In genomic region chr9:79465171-79465570, GRCh38 we compare ENCODE assay signal across 17 cellular contexts.
DNase-seq lines count a peak whose midpoint lies in the region; TF ChIP-seq lines count a peak whose summit lies in the region.
"Had no signal": no experiment of that assay in that cellular context is flagged by ENCODE, and none has a peak within 500 bp of the region (broad histone marks: within the 10 kb centered on the region; RNA-seq: fewer than 3 reads in every experiment).

No MANE protein-coding gene starts in this region.

- H3K27ac ChIP-seq in right atrium auricular region = no peak overlapping the region
- H3K27ac ChIP-seq: BLaER1 treated with 17β-estradiol and CSF1 and Interleukin-3, amounts not matched to agents 10 nM and 100 nM had no signal

- in situ Hi-C loops in G401 (cut with HindIII; ENCODE audit: low sequenced_read_pairs) = no loop called here

- H3K4me1 ChIP-seq in right atrium auricular region = no peaks in the 10 kb centered on the region
- H3K4me1 ChIP-seq: HAP-1 had no signal

- DNase-seq in DMS 273 (lab: John Stamatoyannopoulos, UW; ENCODE audit: unreplicated experiment) (peak; percentile 76), G401 (ENCODE audit: low spot score) (peak; percentile 55), NCI-H69 (lab: John Stamatoyannopoulos, UW) (peak; percentile 43), cerebellar cortex (ENCODE audit: low spot score) (peak; percentile 37), COLO829 (ENCODE audit: low spot score) (no peak), HUDEP-2 (lab: John Stamatoyannopoulos, UW; ENCODE audit: unreplicated experiment in 76 of 76) (no peak), right atrium auricular region (ENCODE audit: low spot score) (no peak)
- DNase-seq: ACHN; Calu3; CD4-positive, CD25-positive, alpha-beta regulatory T cell; DMS153; DMS79 treated with DMSO at 0.1 percent for 48 hours; GOT3; IMR-90; KBM-7 had no signal

- H3K27me3 ChIP-seq in right atrium auricular region = no peaks in the 10 kb centered on the region
- H3K27me3 ChIP-seq: BLaER1 treated with 17β-estradiol and CSF1 and Interleukin-3, amounts not matched to agents 10 nM and 100 nM had no signal

- TF ChIP-seq CTCF in right atrium auricular region (IDR thresholded peaks at IDR 0.05) = no peak

- H3K9me3 ChIP-seq in right atrium auricular region = no peaks in the 10 kb centered on the region
- H3K9me3 ChIP-seq: BLaER1 treated with 17β-estradiol and CSF1 and Interleukin-3, amounts not matched to agents 10 nM and 100 nM; HAP-1 had no signal

- no peak overlapping the region for H3K4me3 ChIP-seq in right atrium auricular region
- H3K4me3 ChIP-seq: BLaER1 treated with 17β-estradiol and CSF1 and Interleukin-3, amounts not matched to agents 10 nM and 100 nM; HAP-1 had no signal

- H3K36me3 ChIP-seq in right atrium auricular region = no peaks in the 10 kb centered on the region
- H3K36me3 ChIP-seq: BLaER1 treated with 17β-estradiol and CSF1 and Interleukin-3, amounts not matched to agents 10 nM and 100 nM; HAP-1 had no signal

Comparison
In these comparisons a context has a peak if more than half of its experiments do, and no peak if none do; other contexts are left out.
1. DNase-seq: peak in DMS 273 (single experiment), G401 (single experiment), NCI-H69 (single experiment) and cerebellar cortex (single experiment); none in COLO829 (single experiment), HUDEP-2 (0 of 76) and right atrium auricular region (single experiment).